In genomic region chr7:16515785-16516685, GRCh38 we compare ENCODE assay signal across 25 cellular contexts. TPM values are rescaled to one million over a fixed set of nuclear protein-coding genes. Genes with fewer than 3 reads are reported as not detected.
"Had no signal": no experiment of that assay in that cellular context is flagged by ENCODE, and none has a peak within 500 bp of the region (broad histone marks: within the 10 kb centered on the region; RNA-seq: fewer than 3 reads in every experiment).

No MANE protein-coding gene starts in this region.

- H3K27ac Mint-ChIP-seq: natural killer cell treated with Interleukin-12 subunit alpha and Interleukin-12 subunit beta and Interleukin-15 and Interleukin-18, amount 100 ng/mL, for 72 hours; neural progenitor cell; stimulated activated effector memory CD8-positive, alpha-beta T cell treated with anti-CD3 and anti-CD28 coated beads, Interleukin-12 subunit alpha, Interleukin-12 subunit beta, amount 100 ng/mL, for 72 hours; stimulated activated naive CD8-positive, alpha-beta T cell treated with anti-CD3 and anti-CD28 coated beads, Interleukin-15, amount 100 ng/mL, for 72 hours had no signal

- H3K4me3 ChIP-seq: dorsolateral prefrontal cortex, heart left ventricle, lung, neural progenitor cell, ovary, smooth muscle cell, testis, tibial nerve had no signal

- H3K4me1 Mint-ChIP-seq: neural progenitor cell; stimulated activated effector memory CD8-positive, alpha-beta T cell treated with anti-CD3 and anti-CD28 coated beads, Interleukin-12 subunit alpha, Interleukin-12 subunit beta, amount 100 ng/mL, for 72 hours; stimulated activated naive CD8-positive, alpha-beta T cell treated with anti-CD3 and anti-CD28 coated beads, Interleukin-15, amount 100 ng/mL, for 72 hours had no signal

- H3K4me1 ChIP-seq: heart left ventricle, neural progenitor cell, testis had no signal

- H3K27me3 Mint-ChIP-seq: progenitor cell of endocrine pancreas; stimulated activated naive CD8-positive, alpha-beta T cell treated with anti-CD3 and anti-CD28 coated beads, Interleukin-15, amount 100 ng/mL, for 72 hours had no signal

- H3K27me3 ChIP-seq: dorsolateral prefrontal cortex, heart left ventricle, neural progenitor cell, ovary, testis, tibial nerve had no signal

- H3K4me3 Mint-ChIP-seq: natural killer cell treated with Interleukin-12 subunit alpha and Interleukin-12 subunit beta and Interleukin-15 and Interleukin-18, amount 100 ng/mL, for 72 hours; neural progenitor cell; stimulated activated effector memory CD8-positive, alpha-beta T cell treated with anti-CD3 and anti-CD28 coated beads, Interleukin-12 subunit alpha, Interleukin-12 subunit beta, amount 100 ng/mL, for 72 hours; stimulated activated naive CD8-positive, alpha-beta T cell treated with anti-CD3 and anti-CD28 coated beads, Interleukin-15, amount 100 ng/mL, for 72 hours had no signal

- H3K9me3 Mint-ChIP-seq: neural progenitor cell; stimulated activated naive CD8-positive, alpha-beta T cell treated with anti-CD3 and anti-CD28 coated beads, Interleukin-15, amount 100 ng/mL, for 72 hours had no signal

- ATAC-seq: heart left ventricle; left colon; left ventricle myocardium superior; natural killer cell treated with Interleukin-12 subunit alpha and Interleukin-12 subunit beta and Interleukin-15 and Interleukin-18, amount 100 ng/mL, for 72 hours; right cardiac atrium; stimulated activated effector memory CD8-positive, alpha-beta T cell treated with anti-CD3 and anti-CD28 coated beads, Interleukin-12 subunit alpha, Interleukin-12 subunit beta, amount 100 ng/mL, for 72 hours; stimulated activated naive CD8-positive, alpha-beta T cell treated with anti-CD3 and anti-CD28 coated beads, Interleukin-15, amount 100 ng/mL, for 72 hours had no signal

- H3K9me3 ChIP-seq: ovary, testis, tibial nerve had no signal

- H3K36me3 Mint-ChIP-seq: natural killer cell treated with Interleukin-12 subunit alpha and Interleukin-12 subunit beta and Interleukin-15 and Interleukin-18, amount 100 ng/mL, for 72 hours; neural progenitor cell; stimulated activated effector memory CD8-positive, alpha-beta T cell treated with anti-CD3 and anti-CD28 coated beads, Interleukin-12 subunit alpha, Interleukin-12 subunit beta, amount 100 ng/mL, for 72 hours had no signal

- DNase-seq: cortex of kidney; dorsolateral prefrontal cortex; effector CD8-positive, alpha-beta T cell; foreskin melanocyte; heart left ventricle; hippocampal formation; left colon; left ventricle myocardium superior; mesenchymal stem cell; midbrain; nucleus accumbens; ovary; right cardiac atrium; stimulated activated CD4-positive, alpha-beta T cell treated with anti-CD3 and anti-CD28 coated beads, Interleukin-4, amount 100 ng/mL, for 1 hour; stimulated activated CD8-positive, alpha-beta memory T cell treated with anti-CD3 and anti-CD28 coated beads, Interleukin-4, amount 100 ng/mL, for 48 hours; stimulated activated naive CD8-positive, alpha-beta T cell treated with anti-CD3 and anti-CD28 coated beads, Interleukin-15, amount 100 ng/mL, for 72 hours; testis had no signal

- H3K27ac ChIP-seq: dorsolateral prefrontal cortex, heart left ventricle, neural progenitor cell, ovary, testis, tibial nerve had no signal

- H3K36me3 ChIP-seq: heart left ventricle, neural progenitor cell, ovary, tibial nerve had no signal

RNA-seq across cellular contexts. Expression of gene LRRC72, which starts 10.6 kb away (rescaled TPM):
- polyA plus RNA-seq: esophagus, heart left ventricle, lung, ovary, right cardiac atrium, smooth muscle cell had no signal
